12 cellular contexts compared by ENCODE assay signal in genomic region chr1:61241411-61241838, GRCh38.
A peak's percentile ranks its signal among the peaks of the same experiment; 100 is the strongest.
DNase-seq lines count a peak whose midpoint lies in the region; ATAC-seq, FAIRE-seq and TF ChIP-seq lines count a peak whose summit lies in the region.
"Had no signal": no experiment of that assay in that cellular context is flagged by ENCODE, and none has a peak within 500 bp of the region (broad histone marks: within the 10 kb centered on the region; RNA-seq: fewer than 3 reads in every experiment).

No MANE protein-coding gene starts in this region.

- H3K27ac Mint-ChIP-seq in activated CD4-positive, alpha-beta T cell treated with anti-CD3 and anti-CD28 coated beads, Interleukin-2, amount 10 ng/mL, durations not matched to agents 24 days and 14 days: no peak overlapping the region
- H3K27ac Mint-ChIP-seq: dendritic cell treated with granulocyte-macrophage colony-stimulating factor and Interleukin-4, amounts not matched to agents 40 ng/mL and 50 ng/mL, for 4 days; naive B cell had no signal

- H3K36me3 ChIP-seq in K562 (ENCODE audit: control insufficient read depth, insufficient read depth, low read length): no peaks in the 10 kb centered on the region

- peak; percentile 70 for DNase-seq in NCI-H1092 (lab: John Stamatoyannopoulos, UW)
- no peak for DNase-seq in K562 (ENCODE audit: extremely low read depth in 1 of 4, low spot score in 3 of 4)
- no peak for DNase-seq in left lobe of liver (ENCODE audit: low spot score)
- peak in 11 of 49 donors; percentile 16 to 82 (median 39) for DNase-seq in substantia nigra (lab: John Stamatoyannopoulos, UW)
- DNase-seq in activated CD4-positive, alpha-beta T cell treated with anti-CD3 and anti-CD28 coated beads, Interleukin-2, amount 10 ng/mL, durations not matched to agents 24 days and 14 days: no peak
- DNase-seq in activated effector memory CD4-positive, alpha-beta T cell treated with Interleukin-2 at 50 U/mL for 16 hours: no peak
- no peak for DNase-seq in cortex of kidney (lab: John Stamatoyannopoulos, UW)
- DNase-seq: activated CD4-positive, alpha-beta T cell treated with anti-CD3 and anti-CD28 coated beads for 48 hours; naive B cell had no signal

- TF ChIP-seq POLR2A in K562 (conservative IDR thresholded peaks at IDR 0.05): no peak

- no peak for TF ChIP-seq CTCF in K562 (IDR thresholded peaks at IDR 0.05 in 2 of 3, conservative IDR thresholded peaks at IDR 0.05 in 1 of 3; ENCODE audit: insufficient read depth in 2 of 3, low read depth in 1 of 3, low read length in 3 of 3)

- no peak overlapping the region for H3K4me3 ChIP-seq in K562

- FAIRE-seq in K562 (lab: Jason Lieb, UNC): no peak
- FAIRE-seq: G401.6 had no signal

- intact Hi-C loops in K562 (cut with micrococcal nuclease): no loop called here
- intact Hi-C loops in activated CD4-positive, alpha-beta T cell treated with anti-CD3 and anti-CD28 coated beads, Interleukin-2, amount 10 ng/mL, durations not matched to agents 24 days and 14 days (cut with micrococcal nuclease): no loop called here

- no peaks in the 10 kb centered on the region for H3K9me3 Mint-ChIP-seq in activated CD4-positive, alpha-beta T cell treated with anti-CD3 and anti-CD28 coated beads, Interleukin-2, amount 10 ng/mL, durations not matched to agents 24 days and 14 days
- H3K9me3 Mint-ChIP-seq: dendritic cell treated with granulocyte-macrophage colony-stimulating factor and Interleukin-4, amounts not matched to agents 40 ng/mL and 50 ng/mL, for 4 days had no signal

- no peak for TF ChIP-seq RAD21 in K562 (CRISPR knock-in tag; conservative IDR thresholded peaks at IDR 0.05 in 1 of 2, IDR thresholded peaks at IDR 0.05 in 1 of 2)

- H3K36me3 Mint-ChIP-seq in activated CD4-positive, alpha-beta T cell treated with anti-CD3 and anti-CD28 coated beads, Interleukin-2, amount 10 ng/mL, durations not matched to agents 24 days and 14 days (ENCODE audit: low read depth): no peaks in the 10 kb centered on the region
- H3K36me3 Mint-ChIP-seq: naive B cell had no signal

- peaks cover 81% of the 10 kb centered on the region for H3K79me2 ChIP-seq in K562 (ENCODE audit: control insufficient read depth, insufficient read depth, low read length)

- BruUV-seq in K562 (replicated peaks; lab: Mats Ljungman, UMichigan): no TSS peak

- no peak for TF ChIP-seq EP300 in K562 (IDR thresholded peaks at IDR 0.05; ENCODE audit: low read length)

- peaks cover 0 to 24% of the 10 kb centered on the region in 2 experiments; a peak in 3 of 5 replicates for H3K4me1 ChIP-seq in K562 (replicated peaks in 1 of 2; ENCODE audit: control insufficient read depth in 2 of 2, insufficient read depth in 2 of 2, low read length in 2 of 2)

- H3K9me3 ChIP-seq in K562 (replicated peaks; ENCODE audit: control insufficient read depth, insufficient read depth, low read depth, low read length): no peaks in the 10 kb centered on the region

- POLR2A ChIA-PET in K562 (lab: Yijun Ruan, JAX): interaction anchor here (0.6 to 3.7 kb wide), 4 partner anchors 11 to 1886 kb away, joined by 3 to 13 read pairs (median 4); no protein-coding TSS in a partner anchor

- ATAC-seq in K562: no peak
- peak; percentile 72 for ATAC-seq in left lobe of liver
- no peak for ATAC-seq in GM21447 (IDR thresholded peaks at IDR 0.05; ENCODE audit: unreplicated experiment)

- H3K4me1 Mint-ChIP-seq in activated CD4-positive, alpha-beta T cell treated with anti-CD3 and anti-CD28 coated beads, Interleukin-2, amount 10 ng/mL, durations not matched to agents 24 days and 14 days: no peaks in the 10 kb centered on the region
- H3K4me1 Mint-ChIP-seq: naive B cell had no signal

- no peaks in the 10 kb centered on the region for H3K27me3 ChIP-seq in K562 (ENCODE audit: control insufficient read depth in 2 of 2, insufficient read depth in 2 of 2, low read length in 2 of 2)

- H3K9me1 ChIP-seq in K562 (ENCODE audit: control insufficient read depth, insufficient read depth, low read length): no peaks in the 10 kb centered on the region

- peaks cover 3% of the 10 kb centered on the region for H3K27me3 Mint-ChIP-seq in activated CD4-positive, alpha-beta T cell treated with anti-CD3 and anti-CD28 coated beads, Interleukin-2, amount 10 ng/mL, durations not matched to agents 24 days and 14 days
- H3K27me3 Mint-ChIP-seq: dendritic cell treated with granulocyte-macrophage colony-stimulating factor and Interleukin-4, amounts not matched to agents 40 ng/mL and 50 ng/mL, for 4 days had no signal

- no peak overlapping the region for H3K4me2 ChIP-seq in K562 (ENCODE audit: insufficient read depth, low read length)

- H2AFZ ChIP-seq in K562 (ENCODE audit: low read depth, low read length): peak overlapping the region; percentile 54; the same call in 1 of the 2 replicates

- CTCF ChIA-PET in K562 (lab: Yijun Ruan, JAX; ENCODE audit: low intra/inter-chr PET ratio): no interaction called here

- no peaks in the 10 kb centered on the region for H4K20me1 ChIP-seq in K562 (replicated peaks; ENCODE audit: control insufficient read depth, insufficient read depth, low read length)

- no peak overlapping the region for H3K4me3 Mint-ChIP-seq in activated CD4-positive, alpha-beta T cell treated with anti-CD3 and anti-CD28 coated beads, Interleukin-2, amount 10 ng/mL, durations not matched to agents 24 days and 14 days
- H3K4me3 Mint-ChIP-seq: dendritic cell treated with granulocyte-macrophage colony-stimulating factor and Interleukin-4, amounts not matched to agents 40 ng/mL and 50 ng/mL, for 4 days; naive B cell had no signal

- in situ Hi-C loops in K562 (cut with MboI): no loop called here

- H3K27ac ChIP-seq in K562 (ENCODE audit: extremely low read depth, low read depth, low read length) (peak overlapping the region; percentile 27; the same call in 1 of the 3 replicates), substantia nigra (ENCODE audit: low read depth, low read length, poor library complexity, severe bottlenecking) (peak overlapping the region; percentile 22)

- H3K9ac ChIP-seq in K562 (ENCODE audit: insufficient read depth in 1 of 2, low read depth in 2 of 2, low read length in 2 of 2): no peak overlapping the region

- WGBS in K562 (ENCODE audit: insufficient coverage, low coverage, missing lambda C conversion rate): 83% methylated on average over 4 of the region's 4 CpGs

TF ChIP-seq in K562, 482 proteins besides CTCF, POLR2A, EP300 and RAD21 (continues in another document):
- TF ChIP-seq SNRNP70 (optimal IDR thresholded peaks at IDR 0.05; ENCODE audit: low read depth, low read length): no peak
- no peak for TF ChIP-seq MCM7 (IDR thresholded peaks at IDR 0.05)
- no peak for TF ChIP-seq BMI1 (IDR thresholded peaks at IDR 0.05; ENCODE audit: low read length)
- no peak for TF ChIP-seq ZNF174 (CRISPR knock-in tag; IDR thresholded peaks at IDR 0.05)
- no peak for TF ChIP-seq HMG20B (CRISPR knock-in tag; IDR thresholded peaks at IDR 0.05)
- TF ChIP-seq ZFP1 (CRISPR knock-in tag; IDR thresholded peaks at IDR 0.05): no peak
- TF ChIP-seq SFPQ (IDR thresholded peaks at IDR 0.05; ENCODE audit: low read depth, low read length): no peak
- TF ChIP-seq TSHZ1 (CRISPR knock-in tag; IDR thresholded peaks at IDR 0.05): no peak
- no peak for TF ChIP-seq FOXM1 (IDR thresholded peaks at IDR 0.05; ENCODE audit: low read depth)
- no peak for TF ChIP-seq FOXM1 (CRISPR knock-in tag; IDR thresholded peaks at IDR 0.05; ENCODE audit: low read depth)
